Comparison of ENCODE assay signal across 1 cellular context in the genomic region with DNA sequence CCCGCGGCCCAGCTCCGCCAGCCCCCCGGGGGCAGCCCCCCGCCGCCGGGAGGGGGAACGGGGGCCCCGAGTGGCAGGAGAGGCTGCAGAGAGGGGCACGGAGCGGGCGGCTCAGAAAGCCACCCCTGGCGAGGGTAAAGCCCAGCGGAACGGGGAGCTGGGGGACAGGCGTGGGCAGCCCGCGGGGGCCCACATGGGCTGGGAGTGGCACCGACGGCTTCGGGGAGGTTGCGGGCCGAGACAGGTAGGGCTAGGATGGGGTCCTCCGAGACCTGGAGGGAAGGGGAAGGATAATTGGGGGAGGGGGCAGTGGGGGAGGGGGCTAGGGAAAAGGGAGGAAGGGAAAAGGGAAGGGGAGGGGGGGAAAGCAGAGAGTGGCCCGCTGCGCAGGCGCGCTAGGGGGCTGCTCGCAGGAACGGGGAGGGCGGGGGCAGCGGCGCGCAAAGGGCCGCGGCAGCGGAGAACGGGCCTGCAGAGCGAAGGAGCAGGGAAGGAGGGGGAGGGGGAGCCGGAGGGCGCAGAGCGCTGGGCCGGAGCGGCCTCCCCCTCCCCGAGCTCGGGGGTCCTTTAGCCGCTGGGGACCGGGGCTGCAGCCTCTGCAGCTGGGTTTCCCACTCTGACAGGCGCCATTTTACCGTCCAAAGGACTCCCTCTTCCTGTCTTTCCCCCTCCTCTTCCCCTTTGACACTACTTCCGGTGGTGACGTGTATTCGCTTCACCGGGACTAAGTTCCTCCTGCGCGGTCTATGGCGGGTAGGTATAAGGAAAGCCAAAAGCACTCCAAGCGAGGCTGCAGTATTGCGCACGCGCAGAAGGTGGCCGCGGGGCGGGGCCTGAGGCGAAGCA.
TF ChIP-seq lines count a peak whose summit lies in the region.

A gene (minus strand): TSS at position 405 of the 846 bp plus-strand sequence. CDS start 438 bp downstream, outside the sequence.

TF ChIP-seq in GM23338, 12 proteins besides CTCF, POLR2A, EP300 and RAD21 (continued from another document):
- TF ChIP-seq, protein P1, sequence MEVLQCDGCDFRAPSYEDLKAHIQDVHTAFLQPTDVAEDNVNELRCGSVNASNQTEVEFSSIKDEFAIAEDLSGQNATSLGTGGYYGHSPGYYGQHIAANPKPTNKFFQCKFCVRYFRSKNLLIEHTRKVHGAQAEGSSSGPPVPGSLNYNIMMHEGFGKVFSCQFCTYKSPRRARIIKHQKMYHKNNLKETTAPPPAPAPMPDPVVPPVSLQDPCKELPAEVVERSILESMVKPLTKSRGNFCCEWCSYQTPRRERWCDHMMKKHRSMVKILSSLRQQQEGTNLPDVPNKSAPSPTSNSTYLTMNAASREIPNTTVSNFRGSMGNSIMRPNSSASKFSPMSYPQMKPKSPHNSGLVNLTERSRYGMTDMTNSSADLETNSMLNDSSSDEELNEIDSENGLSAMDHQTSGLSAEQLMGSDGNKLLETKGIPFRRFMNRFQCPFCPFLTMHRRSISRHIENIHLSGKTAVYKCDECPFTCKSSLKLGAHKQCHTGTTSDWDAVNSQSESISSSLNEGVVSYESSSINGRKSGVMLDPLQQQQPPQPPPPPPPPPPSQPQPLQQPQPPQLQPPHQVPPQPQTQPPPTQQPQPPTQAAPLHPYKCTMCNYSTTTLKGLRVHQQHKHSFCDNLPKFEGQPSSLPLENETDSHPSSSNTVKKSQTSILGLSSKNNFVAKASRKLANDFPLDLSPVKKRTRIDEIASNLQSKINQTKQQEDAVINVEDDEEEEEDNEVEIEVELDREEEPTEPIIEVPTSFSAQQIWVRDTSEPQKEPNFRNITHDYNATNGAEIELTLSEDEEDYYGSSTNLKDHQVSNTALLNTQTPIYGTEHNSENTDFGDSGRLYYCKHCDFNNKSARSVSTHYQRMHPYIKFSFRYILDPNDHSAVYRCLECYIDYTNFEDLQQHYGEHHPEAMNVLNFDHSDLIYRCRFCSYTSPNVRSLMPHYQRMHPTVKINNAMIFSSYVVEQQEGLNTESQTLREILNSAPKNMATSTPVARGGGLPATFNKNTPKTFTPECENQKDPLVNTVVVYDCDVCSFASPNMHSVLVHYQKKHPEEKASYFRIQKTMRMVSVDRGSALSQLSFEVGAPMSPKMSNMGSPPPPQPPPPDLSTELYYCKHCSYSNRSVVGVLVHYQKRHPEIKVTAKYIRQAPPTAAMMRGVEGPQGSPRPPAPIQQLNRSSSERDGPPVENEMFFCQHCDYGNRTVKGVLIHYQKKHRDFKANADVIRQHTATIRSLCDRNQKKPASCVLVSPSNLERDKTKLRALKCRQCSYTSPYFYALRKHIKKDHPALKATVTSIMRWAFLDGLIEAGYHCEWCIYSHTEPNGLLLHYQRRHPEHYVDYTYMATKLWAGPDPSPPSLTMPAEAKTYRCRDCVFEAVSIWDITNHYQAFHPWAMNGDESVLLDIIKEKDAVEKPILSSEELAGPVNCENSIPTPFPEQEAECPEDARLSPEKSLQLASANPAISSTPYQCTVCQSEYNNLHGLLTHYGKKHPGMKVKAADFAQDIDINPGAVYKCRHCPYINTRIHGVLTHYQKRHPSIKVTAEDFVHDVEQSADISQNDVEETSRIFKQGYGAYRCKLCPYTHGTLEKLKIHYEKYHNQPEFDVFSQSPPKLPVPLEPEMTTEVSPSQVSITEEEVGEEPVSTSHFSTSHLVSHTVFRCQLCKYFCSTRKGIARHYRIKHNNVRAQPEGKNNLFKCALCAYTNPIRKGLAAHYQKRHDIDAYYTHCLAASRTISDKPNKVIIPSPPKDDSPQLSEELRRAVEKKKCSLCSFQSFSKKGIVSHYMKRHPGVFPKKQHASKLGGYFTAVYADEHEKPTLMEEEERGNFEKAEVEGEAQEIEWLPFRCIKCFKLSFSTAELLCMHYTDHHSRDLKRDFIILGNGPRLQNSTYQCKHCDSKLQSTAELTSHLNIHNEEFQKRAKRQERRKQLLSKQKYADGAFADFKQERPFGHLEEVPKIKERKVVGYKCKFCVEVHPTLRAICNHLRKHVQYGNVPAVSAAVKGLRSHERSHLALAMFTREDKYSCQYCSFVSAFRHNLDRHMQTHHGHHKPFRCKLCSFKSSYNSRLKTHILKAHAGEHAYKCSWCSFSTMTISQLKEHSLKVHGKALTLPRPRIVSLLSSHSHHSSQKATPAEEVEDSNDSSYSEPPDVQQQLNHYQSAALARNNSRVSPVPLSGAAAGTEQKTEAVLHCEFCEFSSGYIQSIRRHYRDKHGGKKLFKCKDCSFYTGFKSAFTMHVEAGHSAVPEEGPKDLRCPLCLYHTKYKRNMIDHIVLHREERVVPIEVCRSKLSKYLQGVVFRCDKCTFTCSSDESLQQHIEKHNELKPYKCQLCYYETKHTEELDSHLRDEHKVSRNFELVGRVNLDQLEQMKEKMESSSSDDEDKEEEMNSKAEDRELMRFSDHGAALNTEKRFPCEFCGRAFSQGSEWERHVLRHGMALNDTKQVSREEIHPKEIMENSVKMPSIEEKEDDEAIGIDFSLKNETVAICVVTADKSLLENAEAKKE (CRISPR knock-in tag; IDR thresholded peaks at IDR 0.05) = no peak
- TF ChIP-seq JUNB (IDR thresholded peaks at IDR 0.05; ENCODE audit: unreplicated experiment) (no peak), NANOG (IDR thresholded peaks at IDR 0.05; ENCODE audit: borderline replicate concordance) (no peak)
